In genomic region chr5:78648359-78649219, GRCh38 we compare ENCODE assay signal across 8 cellular contexts. TPM values are rescaled to one million over a fixed set of nuclear protein-coding genes. Genes with fewer than 3 reads are reported as not detected.
A peak's percentile ranks its signal among the peaks of the same experiment; 100 is the strongest.
DNase-seq lines count a peak whose midpoint lies in the region; ATAC-seq and TF ChIP-seq lines count a peak whose summit lies in the region.

A gene with protein sequence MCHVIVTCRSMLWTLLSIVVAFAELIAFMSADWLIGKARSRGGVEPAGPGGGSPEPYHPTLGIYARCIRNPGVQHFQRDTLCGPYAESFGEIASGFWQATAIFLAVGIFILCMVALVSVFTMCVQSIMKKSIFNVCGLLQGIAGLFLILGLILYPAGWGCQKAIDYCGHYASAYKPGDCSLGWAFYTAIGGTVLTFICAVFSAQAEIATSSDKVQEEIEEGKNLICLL (minus strand): TSS chr5:78648772. CDS start chr5:78510213, 138,559 bp downstream.

- peaks cover 13% of the 10 kb centered on the region for H3K4me1 Mint-ChIP-seq in activated T-cell treated with anti-CD3 and anti-CD28 coated beads, Interleukin-2, amount 50 U/mL, for 24 hours (ENCODE audit: low read depth)

- H3K4me1 ChIP-seq in fibroblast of lung (ENCODE audit: control insufficient read depth, extremely low read depth, insufficient read depth, low read length) (peaks cover 10% of the 10 kb centered on the region), muscle layer of colon (ENCODE audit: insufficient read depth, low read length) (peaks cover 35% of the 10 kb centered on the region), thymus (ENCODE audit: control insufficient read depth, insufficient read depth, low read length) (no peaks in the 10 kb centered on the region)

- no peaks in the 10 kb centered on the region for H3K9me3 Mint-ChIP-seq in activated T-cell treated with anti-CD3 and anti-CD28 coated beads, Interleukin-2, amount 50 U/mL, for 24 hours

- H3K9me3 ChIP-seq in fibroblast of lung (ENCODE audit: control insufficient read depth, insufficient read depth, low read depth, low read length) (no peaks in the 10 kb centered on the region), muscle layer of colon (ENCODE audit: low read length) (no peaks in the 10 kb centered on the region), thymus (ENCODE audit: control insufficient read depth) (no peaks in the 10 kb centered on the region)

- peaks cover 65% of the 10 kb centered on the region for H3K27me3 Mint-ChIP-seq in activated T-cell treated with anti-CD3 and anti-CD28 coated beads, Interleukin-2, amount 50 U/mL, for 24 hours

- peak within 1 kb of the TSS; percentile 34 for H2AFZ ChIP-seq in fibroblast of lung (ENCODE audit: low read length)

- H3K4me3 Mint-ChIP-seq in activated T-cell treated with anti-CD3 and anti-CD28 coated beads, Interleukin-2, amount 50 U/mL, for 24 hours = peak within 1 kb of the TSS; percentile 70

- H3K9ac ChIP-seq in fibroblast of lung (ENCODE audit: insufficient read depth, low read length) (peak within 1 kb of the TSS; percentile 89), muscle layer of colon (ENCODE audit: low read length) (peak within 1 kb of the TSS; percentile 78)

- peak within 1 kb of the TSS; percentile 70 to 90 (median 87) for H3K4me3 ChIP-seq in fibroblast of lung (replicated peaks in 1 of 4; ENCODE audit: control extremely low read depth in 1 of 4, insufficient read depth in 1 of 4, low read depth in 3 of 4, low read length in 4 of 4)
- H3K4me3 ChIP-seq in muscle layer of colon (ENCODE audit: low read depth in 1 of 2, low read length in 2 of 2) = peak within 1 kb of the TSS; percentile 70 to 74
- peak within 1 kb of the TSS; percentile 82 for H3K4me3 ChIP-seq in thymus (ENCODE audit: low read length)

- peak within 1 kb of the TSS; percentile 99 for H3K4me2 ChIP-seq in fibroblast of lung (ENCODE audit: extremely low read depth, insufficient read depth, low read length)

- under 1% methylated on average over 110 of the region's 112 CpGs for WGBS in thymus

- H3K36me3 Mint-ChIP-seq in activated T-cell treated with anti-CD3 and anti-CD28 coated beads, Interleukin-2, amount 50 U/mL, for 24 hours (ENCODE audit: low read depth) = no peaks in the 10 kb centered on the region

- TF ChIP-seq CTCF in fibroblast of lung (conservative IDR thresholded peaks at IDR 0.05 in 1 of 2, IDR thresholded peaks at IDR 0.05 in 1 of 2; ENCODE audit: low read depth in 1 of 2, low read length in 2 of 2) = no peak

- H3K27ac Mint-ChIP-seq in activated T-cell treated with anti-CD3 and anti-CD28 coated beads, Interleukin-2, amount 50 U/mL, for 24 hours = no peak within 1 kb of the TSS

- peak; percentile 54 for ATAC-seq in HG02623 (IDR thresholded peaks at IDR 0.05; ENCODE audit: unreplicated experiment)

- no peaks in the 10 kb centered on the region for H4K20me1 ChIP-seq in fibroblast of lung (ENCODE audit: control insufficient read depth, extremely low read depth, insufficient read depth, low read length)

- H3K27me3 ChIP-seq in fibroblast of lung (ENCODE audit: control insufficient read depth, insufficient read depth, low read length) (no peaks in the 10 kb centered on the region), muscle layer of colon (ENCODE audit: control insufficient read depth in 1 of 2, insufficient read depth in 2 of 2, low read length in 2 of 2) (no peaks in the 10 kb centered on the region), thymus (ENCODE audit: control insufficient read depth, insufficient read depth) (no peaks in the 10 kb centered on the region)

- H3K79me2 ChIP-seq in fibroblast of lung (ENCODE audit: control insufficient read depth, insufficient read depth, low read length) = peaks cover 24% of the 10 kb centered on the region

- H3K27ac ChIP-seq in fibroblast of lung (ENCODE audit: insufficient read depth, low read length) = peak within 1 kb of the TSS; percentile 90
- H3K27ac ChIP-seq in muscle layer of colon (ENCODE audit: low read depth, low read length) = peak within 1 kb of the TSS; percentile 94
- H3K27ac ChIP-seq in thymus (ENCODE audit: low read depth) = peak within 1 kb of the TSS; percentile 84

- DNase-seq in activated T-cell treated with anti-CD3 and anti-CD28 coated beads for 24 hours (ENCODE audit: low read depth) (peak; percentile 4), activated T-cell treated with anti-CD3 and anti-CD28 coated beads for 4 hours (no peak), NCI-H146 treated with DMSO at 0.1 percent for 48 hours (lab: John Stamatoyannopoulos, UW; ENCODE audit: unreplicated experiment) (peak; percentile 67), fibroblast of lung (ENCODE audit: low read depth in 2 of 2) (peak; percentile 73 to 74)
- peak; percentile 57 for DNase-seq in activated T-cell treated with anti-CD3 and anti-CD28 coated beads, Interleukin-2, amount 50 U/mL, for 24 hours

- no peaks in the 10 kb centered on the region for H3K36me3 ChIP-seq in fibroblast of lung (ENCODE audit: control insufficient read depth, insufficient read depth, low read length)
- H3K36me3 ChIP-seq in muscle layer of colon (ENCODE audit: insufficient read depth, low read length) = no peaks in the 10 kb centered on the region
- no peaks in the 10 kb centered on the region for H3K36me3 ChIP-seq in thymus (ENCODE audit: control insufficient read depth, insufficient read depth)

RNA-seq across cellular contexts. Expression of the gene that starts here (rescaled TPM):
- 38.8 and 51.4 TPM in 2 replicates for total RNA-seq in fibroblast of lung
- polyA plus RNA-seq in fibroblast of lung (13.7 and 27.4 TPM in 2 replicates), thymus (9.1 TPM)
- 14.6 and 32.5 TPM in 2 replicates for polyA plus RNA-seq in fibroblast of lung (2012)
- polyA minus RNA-seq in fibroblast of lung (ENCODE audit: low replicate concordance) = 13.7 and 57.6 TPM in 2 replicates
